Comparison of ENCODE assay signal across 11 cellular contexts in the genomic region with DNA sequence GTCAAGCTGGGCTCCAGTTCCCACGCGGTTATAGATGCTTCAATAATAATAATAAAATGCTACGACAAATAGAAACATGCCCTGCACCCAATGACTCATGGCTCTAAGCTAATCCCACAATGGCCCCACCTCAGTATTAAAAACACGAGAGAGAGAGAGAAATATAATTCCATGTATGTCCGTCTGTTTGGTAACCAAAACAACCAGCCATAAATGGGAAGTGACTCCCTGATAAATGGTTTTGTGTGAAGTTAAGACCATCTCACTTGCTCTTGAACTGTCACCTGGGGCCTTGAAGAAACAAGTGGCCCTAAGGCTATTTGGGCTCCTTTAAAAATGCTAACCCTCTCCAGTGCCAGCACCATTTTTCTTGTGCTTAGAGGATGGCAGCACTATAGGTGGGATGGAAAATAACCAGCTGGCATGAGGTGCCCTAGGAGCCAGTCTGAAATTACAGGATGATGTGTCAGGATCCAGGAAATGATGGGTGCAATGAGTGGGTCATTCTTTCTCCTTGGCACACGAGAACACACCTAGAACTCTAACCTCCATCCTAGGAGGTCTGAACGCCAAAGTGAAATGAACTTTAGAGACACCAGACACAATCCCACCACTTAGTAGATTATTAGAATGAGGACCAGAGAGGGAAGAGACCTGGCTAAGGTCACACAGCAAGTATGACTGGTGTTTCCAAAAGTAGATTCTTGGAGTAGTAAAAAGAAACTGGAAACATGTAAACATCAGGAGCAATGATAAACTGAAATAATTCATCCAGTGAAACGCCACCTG. TPM values are rescaled to one million over a fixed set of nuclear protein-coding genes. Genes with fewer than 3 reads are reported as not detected.
DNase-seq lines count a peak whose midpoint lies in the region; ATAC-seq and TF ChIP-seq lines count a peak whose summit lies in the region.
"Had no signal": no experiment of that assay in that cellular context is flagged by ENCODE, and none has a peak within 500 bp of the region (broad histone marks: within the 10 kb centered on the region; RNA-seq: fewer than 3 reads in every experiment).

No MANE protein-coding gene starts in this region.

- H3K27me3 ChIP-seq in OCI-LY3 (ENCODE audit: low read depth, low read length), result peaks cover 55% of the 10 kb centered on the region
- H3K27me3 ChIP-seq: transverse colon had no signal

- no peak for DNase-seq in activated T-cell treated with anti-CD3 and anti-CD28 coated beads, Interleukin-2, amount 50 U/mL, for 4 hours
- no peak for DNase-seq in activated T-cell treated with anti-CD3 and anti-CD28 coated beads, Interleukin-2, amount 50 U/mL, for 1 hour
- no peak for DNase-seq in stimulated activated naive CD8-positive, alpha-beta T cell treated with anti-CD3 and anti-CD28 coated beads, Interleukin-15, Interleukin-2, amounts not matched to agents 100 U/mL and 50 U/mL, for 24 hours
- no peak for DNase-seq in endothelial cell (ENCODE audit: low spot score)
- DNase-seq in activated effector memory CD4-positive, alpha-beta T cell treated with anti-CD3 and anti-CD28 coated beads, Interleukin-2, amount 50 U/mL, for 16 hours, result no peak
- DNase-seq in stimulated activated naive CD4-positive, alpha-beta T cell (lab: John Stamatoyannopoulos, UW), result no peak
- DNase-seq: activated CD4-positive, CD25-positive, alpha-beta regulatory T cell; NCI-H345; transverse colon had no signal

- no peak overlapping the region for H3K4me3 Mint-ChIP-seq in activated T-cell treated with anti-CD3 and anti-CD28 coated beads, Interleukin-2, amount 50 U/mL, for 4 hours
- H3K4me3 Mint-ChIP-seq in endothelial cell (ENCODE audit: unreplicated experiment), result no peak overlapping the region

- H3K36me3 Mint-ChIP-seq in activated T-cell treated with anti-CD3 and anti-CD28 coated beads, Interleukin-2, amount 50 U/mL, for 4 hours (ENCODE audit: insufficient read depth), result no peaks in the 10 kb centered on the region
- H3K36me3 Mint-ChIP-seq in endothelial cell (ENCODE audit: low read depth, unreplicated experiment), result no peaks in the 10 kb centered on the region

- peaks cover 3% of the 10 kb centered on the region for H3K27me3 Mint-ChIP-seq in activated T-cell treated with anti-CD3 and anti-CD28 coated beads, Interleukin-2, amount 50 U/mL, for 4 hours (ENCODE audit: low read depth)
- no peaks in the 10 kb centered on the region for H3K27me3 Mint-ChIP-seq in endothelial cell (ENCODE audit: unreplicated experiment)

- peaks cover 54% of the 10 kb centered on the region for H3K4me1 ChIP-seq in OCI-LY3 (ENCODE audit: low read length)

- H3K79me2 ChIP-seq in OCI-LY3 (ENCODE audit: low read length), result no peaks in the 10 kb centered on the region

- H2AFZ ChIP-seq in OCI-LY3 (ENCODE audit: low read depth, low read length), result no peak overlapping the region

- H3K27ac Mint-ChIP-seq in endothelial cell (ENCODE audit: unreplicated experiment), result no peak overlapping the region

- peak overlapping the region; percentile 91 for H3K4me2 ChIP-seq in OCI-LY3 (ENCODE audit: low read length)

- TF ChIP-seq CTCF in OCI-LY3 (IDR thresholded peaks at IDR 0.05; ENCODE audit: low read depth, low read length) (no peak), endothelial cell (IDR thresholded peaks at IDR 0.05; ENCODE audit: unreplicated experiment) (no peak)

- H3K9me3 Mint-ChIP-seq in activated T-cell treated with anti-CD3 and anti-CD28 coated beads, Interleukin-2, amount 50 U/mL, for 4 hours, result no peaks in the 10 kb centered on the region
- no peaks in the 10 kb centered on the region for H3K9me3 Mint-ChIP-seq in endothelial cell (ENCODE audit: unreplicated experiment)

- no peak overlapping the region for H3K9ac ChIP-seq in OCI-LY3 (ENCODE audit: low read length)

- H3K4me1 Mint-ChIP-seq in activated T-cell treated with anti-CD3 and anti-CD28 coated beads, Interleukin-2, amount 50 U/mL, for 4 hours (ENCODE audit: low read depth), result peaks cover 12% of the 10 kb centered on the region
- no peaks in the 10 kb centered on the region for H3K4me1 Mint-ChIP-seq in endothelial cell (ENCODE audit: unreplicated experiment)

- H3K4me3 ChIP-seq in OCI-LY3 (ENCODE audit: low read length), result peak overlapping the region; percentile 59
- H3K4me3 ChIP-seq: transverse colon had no signal

- H4K20me1 ChIP-seq in OCI-LY3 (ENCODE audit: insufficient read depth, low read length), result no peaks in the 10 kb centered on the region

- peak; percentile 32 to 38 for ATAC-seq in activated T-cell treated with anti-CD3 and anti-CD28 coated beads, Interleukin-2, amount 50 U/mL, for 4 hours
- ATAC-seq in HG02852 (IDR thresholded peaks at IDR 0.05; ENCODE audit: unreplicated experiment), result peak; percentile 29
- ATAC-seq in stimulated activated naive CD8-positive, alpha-beta T cell treated with anti-CD3 and anti-CD28 coated beads, Interleukin-15, Interleukin-2, amounts not matched to agents 100 U/mL and 50 U/mL, for 24 hours, result peak; percentile 30

- no peaks in the 10 kb centered on the region for H3K9me3 ChIP-seq in OCI-LY3 (ENCODE audit: insufficient read depth, low read length)
- H3K9me3 ChIP-seq: transverse colon had no signal

- H3K36me3 ChIP-seq in OCI-LY3 (replicated peaks; ENCODE audit: low read depth, low read length), result no peaks in the 10 kb centered on the region
- H3K36me3 ChIP-seq: transverse colon had no signal

- H3K27ac ChIP-seq in OCI-LY3 (ENCODE audit: low read length), result no peak overlapping the region
- H3K27ac ChIP-seq: transverse colon had no signal

RNA-seq across cellular contexts. Expression of a gene that starts 35.7 kb away (rescaled TPM):
- under 1 TPM; 0.18 to 0.54 (median 0.26) TPM for total RNA-seq in activated T-cell treated with anti-CD3 and anti-CD28 coated beads, Interleukin-2, amount 50 U/mL, for 4 hours
- total RNA-seq in endothelial cell (ENCODE audit: unreplicated experiment), result 0.36 TPM
